1 cellular context compared by ENCODE assay signal in the genomic region with DNA sequence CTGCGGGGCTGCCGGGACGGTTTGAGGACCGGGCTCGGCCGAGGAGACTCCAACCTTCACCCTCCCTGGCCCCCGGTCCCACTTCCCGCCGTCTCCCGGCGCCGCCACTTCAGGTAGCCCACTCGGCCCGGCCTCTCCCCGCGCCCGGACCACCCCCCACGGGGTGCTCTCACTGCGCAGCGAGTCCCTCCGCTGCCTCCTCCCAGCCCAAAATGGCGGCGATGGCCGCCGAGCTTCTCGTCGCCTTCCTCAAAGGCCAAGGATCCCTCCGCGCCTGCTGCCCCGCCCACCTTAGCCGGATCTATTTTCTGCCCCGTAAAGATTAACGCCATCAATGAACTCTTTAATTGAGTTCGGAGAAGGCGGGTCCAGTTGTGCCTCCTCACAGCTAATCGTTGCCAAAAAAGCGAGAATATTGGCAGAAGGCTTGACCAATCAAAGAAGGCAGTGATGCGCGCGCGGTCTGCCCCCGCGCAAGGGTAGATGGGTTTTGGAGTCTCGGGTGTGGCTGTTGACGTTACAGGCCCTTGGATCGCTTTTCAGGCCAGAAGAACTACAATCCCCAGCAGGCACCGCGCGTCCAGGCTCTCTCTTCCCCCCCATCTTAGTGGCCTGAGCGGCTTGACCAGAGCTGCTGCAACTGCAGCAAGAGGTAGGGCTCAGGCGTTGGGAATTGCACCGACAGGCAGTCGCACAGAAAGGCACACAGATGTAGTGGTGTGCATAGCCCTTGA.
TF ChIP-seq lines count a peak whose summit lies in the region.

A gene with protein sequence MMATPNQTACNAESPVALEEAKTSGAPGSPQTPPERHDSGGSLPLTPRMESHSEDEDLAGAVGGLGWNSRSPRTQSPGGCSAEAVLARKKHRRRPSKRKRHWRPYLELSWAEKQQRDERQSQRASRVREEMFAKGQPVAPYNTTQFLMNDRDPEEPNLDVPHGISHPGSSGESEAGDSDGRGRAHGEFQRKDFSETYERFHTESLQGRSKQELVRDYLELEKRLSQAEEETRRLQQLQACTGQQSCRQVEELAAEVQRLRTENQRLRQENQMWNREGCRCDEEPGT (plus strand): TSS at position 588 of the 734 bp plus-strand sequence. CDS start 919 bp downstream, outside the sequence.

TF ChIP-seq in K562, 482 proteins besides CTCF, POLR2A, EP300 and RAD21 (continued from another document and continues in another):
- TF ChIP-seq, protein P1, sequence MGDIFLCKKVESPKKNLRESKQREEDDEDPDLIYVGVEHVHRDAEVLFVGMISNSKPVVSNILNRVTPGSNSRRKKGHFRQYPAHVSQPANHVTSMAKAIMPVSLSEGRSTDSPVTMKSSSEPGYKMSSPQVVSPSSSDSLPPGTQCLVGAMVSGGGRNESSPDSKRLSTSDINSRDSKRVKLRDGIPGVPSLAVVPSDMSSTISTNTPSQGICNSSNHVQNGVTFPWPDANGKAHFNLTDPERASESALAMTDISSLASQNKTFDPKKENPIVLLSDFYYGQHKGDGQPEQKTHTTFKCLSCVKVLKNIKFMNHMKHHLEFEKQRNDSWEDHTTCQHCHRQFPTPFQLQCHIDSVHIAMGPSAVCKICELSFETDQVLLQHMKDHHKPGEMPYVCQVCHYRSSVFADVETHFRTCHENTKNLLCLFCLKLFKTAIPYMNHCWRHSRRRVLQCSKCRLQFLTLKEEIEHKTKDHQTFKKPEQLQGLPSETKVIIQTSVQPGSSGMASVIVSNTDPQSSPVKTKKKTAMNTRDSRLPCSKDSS (IDR thresholded peaks at IDR 0.05; ENCODE audit: low read depth, partially characterized antibody) = no peak
- TF ChIP-seq, protein P2, sequence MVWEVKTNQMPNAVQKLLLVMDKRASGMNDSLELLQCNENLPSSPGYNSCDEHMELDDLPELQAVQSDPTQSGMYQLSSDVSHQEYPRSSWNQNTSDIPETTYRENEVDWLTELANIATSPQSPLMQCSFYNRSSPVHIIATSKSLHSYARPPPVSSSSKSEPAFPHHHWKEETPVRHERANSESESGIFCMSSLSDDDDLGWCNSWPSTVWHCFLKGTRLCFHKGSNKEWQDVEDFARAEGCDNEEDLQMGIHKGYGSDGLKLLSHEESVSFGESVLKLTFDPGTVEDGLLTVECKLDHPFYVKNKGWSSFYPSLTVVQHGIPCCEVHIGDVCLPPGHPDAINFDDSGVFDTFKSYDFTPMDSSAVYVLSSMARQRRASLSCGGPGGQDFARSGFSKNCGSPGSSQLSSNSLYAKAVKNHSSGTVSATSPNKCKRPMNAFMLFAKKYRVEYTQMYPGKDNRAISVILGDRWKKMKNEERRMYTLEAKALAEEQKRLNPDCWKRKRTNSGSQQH (CRISPR knock-in tag; IDR thresholded peaks at IDR 0.05) = no peak; the same call in 1 of the 2 replicates
- peak; percentile 53; the same call in 1 of the 2 replicates for TF ChIP-seq RB1 (IDR thresholded peaks at IDR 0.05; ENCODE audit: low read depth)
- peak; percentile 94 for TF ChIP-seq HCFC1 (IDR thresholded peaks at IDR 0.05; ENCODE audit: low read depth, low read length)
- TF ChIP-seq HMG20B (CRISPR knock-in tag; IDR thresholded peaks at IDR 0.05) = 0 out of 2 replicates have a peak, but pooled peaks have one; percentile 57
- peak; percentile 70 for TF ChIP-seq GABPA (tag; conservative IDR thresholded peaks at IDR 0.05; ENCODE audit: low read depth)
- peak; percentile 70 for TF ChIP-seq NR2C2 (CRISPR knock-in tag; IDR thresholded peaks at IDR 0.05)
- peak; percentile 98 for TF ChIP-seq NR2C2 (tag; IDR thresholded peaks at IDR 0.05)
- 0 out of 2 replicates have a peak, but pooled peaks have one; percentile 39 for TF ChIP-seq SIN3B (IDR thresholded peaks at IDR 0.05; ENCODE audit: low read depth)
- TF ChIP-seq NEUROD1 (IDR thresholded peaks at IDR 0.05; ENCODE audit: borderline replicate concordance, low read depth, low read length, partially characterized antibody) = peak; percentile 67
- no peak for TF ChIP-seq NFE2L1 (tag; IDR thresholded peaks at IDR 0.05; ENCODE audit: borderline replicate concordance, low read depth)
- no peak; the same call in 1 of the 2 replicates for TF ChIP-seq CHCHD3 (CRISPR knock-in tag; IDR thresholded peaks at IDR 0.05)
- no peak for TF ChIP-seq ZNF77 (CRISPR knock-in tag; IDR thresholded peaks at IDR 0.05)
- TF ChIP-seq EGR1 (conservative IDR thresholded peaks at IDR 0.05) = peak; percentile 71
- peak; percentile 39; the same call in 1 of the 2 replicates for TF ChIP-seq OTX1 (CRISPR knock-in tag; IDR thresholded peaks at IDR 0.05)
- TF ChIP-seq SUPT5H (IDR thresholded peaks at IDR 0.05) = peak; percentile 93
- TF ChIP-seq, protein P3, sequence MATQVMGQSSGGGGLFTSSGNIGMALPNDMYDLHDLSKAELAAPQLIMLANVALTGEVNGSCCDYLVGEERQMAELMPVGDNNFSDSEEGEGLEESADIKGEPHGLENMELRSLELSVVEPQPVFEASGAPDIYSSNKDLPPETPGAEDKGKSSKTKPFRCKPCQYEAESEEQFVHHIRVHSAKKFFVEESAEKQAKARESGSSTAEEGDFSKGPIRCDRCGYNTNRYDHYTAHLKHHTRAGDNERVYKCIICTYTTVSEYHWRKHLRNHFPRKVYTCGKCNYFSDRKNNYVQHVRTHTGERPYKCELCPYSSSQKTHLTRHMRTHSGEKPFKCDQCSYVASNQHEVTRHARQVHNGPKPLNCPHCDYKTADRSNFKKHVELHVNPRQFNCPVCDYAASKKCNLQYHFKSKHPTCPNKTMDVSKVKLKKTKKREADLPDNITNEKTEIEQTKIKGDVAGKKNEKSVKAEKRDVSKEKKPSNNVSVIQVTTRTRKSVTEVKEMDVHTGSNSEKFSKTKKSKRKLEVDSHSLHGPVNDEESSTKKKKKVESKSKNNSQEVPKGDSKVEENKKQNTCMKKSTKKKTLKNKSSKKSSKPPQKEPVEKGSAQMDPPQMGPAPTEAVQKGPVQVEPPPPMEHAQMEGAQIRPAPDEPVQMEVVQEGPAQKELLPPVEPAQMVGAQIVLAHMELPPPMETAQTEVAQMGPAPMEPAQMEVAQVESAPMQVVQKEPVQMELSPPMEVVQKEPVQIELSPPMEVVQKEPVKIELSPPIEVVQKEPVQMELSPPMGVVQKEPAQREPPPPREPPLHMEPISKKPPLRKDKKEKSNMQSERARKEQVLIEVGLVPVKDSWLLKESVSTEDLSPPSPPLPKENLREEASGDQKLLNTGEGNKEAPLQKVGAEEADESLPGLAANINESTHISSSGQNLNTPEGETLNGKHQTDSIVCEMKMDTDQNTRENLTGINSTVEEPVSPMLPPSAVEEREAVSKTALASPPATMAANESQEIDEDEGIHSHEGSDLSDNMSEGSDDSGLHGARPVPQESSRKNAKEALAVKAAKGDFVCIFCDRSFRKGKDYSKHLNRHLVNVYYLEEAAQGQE (CRISPR knock-in tag; IDR thresholded peaks at IDR 0.05; ENCODE audit: low read depth) = peak; percentile 58; the same call in 1 of the 2 replicates
- TF ChIP-seq SMAD3 (CRISPR knock-in tag; conservative IDR thresholded peaks at IDR 0.05) = no peak
- no peak for TF ChIP-seq ZNF134 (CRISPR knock-in tag; conservative IDR thresholded peaks at IDR 0.05)
- TF ChIP-seq, protein P4, sequence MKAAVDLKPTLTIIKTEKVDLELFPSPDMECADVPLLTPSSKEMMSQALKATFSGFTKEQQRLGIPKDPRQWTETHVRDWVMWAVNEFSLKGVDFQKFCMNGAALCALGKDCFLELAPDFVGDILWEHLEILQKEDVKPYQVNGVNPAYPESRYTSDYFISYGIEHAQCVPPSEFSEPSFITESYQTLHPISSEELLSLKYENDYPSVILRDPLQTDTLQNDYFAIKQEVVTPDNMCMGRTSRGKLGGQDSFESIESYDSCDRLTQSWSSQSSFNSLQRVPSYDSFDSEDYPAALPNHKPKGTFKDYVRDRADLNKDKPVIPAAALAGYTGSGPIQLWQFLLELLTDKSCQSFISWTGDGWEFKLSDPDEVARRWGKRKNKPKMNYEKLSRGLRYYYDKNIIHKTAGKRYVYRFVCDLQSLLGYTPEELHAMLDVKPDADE (conservative IDR thresholded peaks at IDR 0.05; ENCODE audit: control insufficient read depth, low read depth, low read length) = no peak; the same call in 1 of the 2 replicates
- TF ChIP-seq, protein P5, sequence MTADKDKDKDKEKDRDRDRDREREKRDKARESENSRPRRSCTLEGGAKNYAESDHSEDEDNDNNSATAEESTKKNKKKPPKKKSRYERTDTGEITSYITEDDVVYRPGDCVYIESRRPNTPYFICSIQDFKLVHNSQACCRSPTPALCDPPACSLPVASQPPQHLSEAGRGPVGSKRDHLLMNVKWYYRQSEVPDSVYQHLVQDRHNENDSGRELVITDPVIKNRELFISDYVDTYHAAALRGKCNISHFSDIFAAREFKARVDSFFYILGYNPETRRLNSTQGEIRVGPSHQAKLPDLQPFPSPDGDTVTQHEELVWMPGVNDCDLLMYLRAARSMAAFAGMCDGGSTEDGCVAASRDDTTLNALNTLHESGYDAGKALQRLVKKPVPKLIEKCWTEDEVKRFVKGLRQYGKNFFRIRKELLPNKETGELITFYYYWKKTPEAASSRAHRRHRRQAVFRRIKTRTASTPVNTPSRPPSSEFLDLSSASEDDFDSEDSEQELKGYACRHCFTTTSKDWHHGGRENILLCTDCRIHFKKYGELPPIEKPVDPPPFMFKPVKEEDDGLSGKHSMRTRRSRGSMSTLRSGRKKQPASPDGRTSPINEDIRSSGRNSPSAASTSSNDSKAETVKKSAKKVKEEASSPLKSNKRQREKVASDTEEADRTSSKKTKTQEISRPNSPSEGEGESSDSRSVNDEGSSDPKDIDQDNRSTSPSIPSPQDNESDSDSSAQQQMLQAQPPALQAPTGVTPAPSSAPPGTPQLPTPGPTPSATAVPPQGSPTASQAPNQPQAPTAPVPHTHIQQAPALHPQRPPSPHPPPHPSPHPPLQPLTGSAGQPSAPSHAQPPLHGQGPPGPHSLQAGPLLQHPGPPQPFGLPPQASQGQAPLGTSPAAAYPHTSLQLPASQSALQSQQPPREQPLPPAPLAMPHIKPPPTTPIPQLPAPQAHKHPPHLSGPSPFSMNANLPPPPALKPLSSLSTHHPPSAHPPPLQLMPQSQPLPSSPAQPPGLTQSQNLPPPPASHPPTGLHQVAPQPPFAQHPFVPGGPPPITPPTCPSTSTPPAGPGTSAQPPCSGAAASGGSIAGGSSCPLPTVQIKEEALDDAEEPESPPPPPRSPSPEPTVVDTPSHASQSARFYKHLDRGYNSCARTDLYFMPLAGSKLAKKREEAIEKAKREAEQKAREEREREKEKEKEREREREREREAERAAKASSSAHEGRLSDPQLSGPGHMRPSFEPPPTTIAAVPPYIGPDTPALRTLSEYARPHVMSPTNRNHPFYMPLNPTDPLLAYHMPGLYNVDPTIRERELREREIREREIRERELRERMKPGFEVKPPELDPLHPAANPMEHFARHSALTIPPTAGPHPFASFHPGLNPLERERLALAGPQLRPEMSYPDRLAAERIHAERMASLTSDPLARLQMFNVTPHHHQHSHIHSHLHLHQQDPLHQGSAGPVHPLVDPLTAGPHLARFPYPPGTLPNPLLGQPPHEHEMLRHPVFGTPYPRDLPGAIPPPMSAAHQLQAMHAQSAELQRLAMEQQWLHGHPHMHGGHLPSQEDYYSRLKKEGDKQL (CRISPR knock-in tag; IDR thresholded peaks at IDR 0.05; ENCODE audit: borderline replicate concordance) = 0 out of 2 replicates have a peak, but pooled peaks have one; percentile 4
- no peak for TF ChIP-seq KDM1A (IDR thresholded peaks at IDR 0.05)
- TF ChIP-seq ATF1 (CRISPR knock-in tag; IDR thresholded peaks at IDR 0.05) = 0 out of 2 replicates have a peak, but pooled peaks have one; percentile 61
- TF ChIP-seq ATF1 (tag; IDR thresholded peaks at IDR 0.05) = peak; percentile 97
- TF ChIP-seq, protein P6, sequence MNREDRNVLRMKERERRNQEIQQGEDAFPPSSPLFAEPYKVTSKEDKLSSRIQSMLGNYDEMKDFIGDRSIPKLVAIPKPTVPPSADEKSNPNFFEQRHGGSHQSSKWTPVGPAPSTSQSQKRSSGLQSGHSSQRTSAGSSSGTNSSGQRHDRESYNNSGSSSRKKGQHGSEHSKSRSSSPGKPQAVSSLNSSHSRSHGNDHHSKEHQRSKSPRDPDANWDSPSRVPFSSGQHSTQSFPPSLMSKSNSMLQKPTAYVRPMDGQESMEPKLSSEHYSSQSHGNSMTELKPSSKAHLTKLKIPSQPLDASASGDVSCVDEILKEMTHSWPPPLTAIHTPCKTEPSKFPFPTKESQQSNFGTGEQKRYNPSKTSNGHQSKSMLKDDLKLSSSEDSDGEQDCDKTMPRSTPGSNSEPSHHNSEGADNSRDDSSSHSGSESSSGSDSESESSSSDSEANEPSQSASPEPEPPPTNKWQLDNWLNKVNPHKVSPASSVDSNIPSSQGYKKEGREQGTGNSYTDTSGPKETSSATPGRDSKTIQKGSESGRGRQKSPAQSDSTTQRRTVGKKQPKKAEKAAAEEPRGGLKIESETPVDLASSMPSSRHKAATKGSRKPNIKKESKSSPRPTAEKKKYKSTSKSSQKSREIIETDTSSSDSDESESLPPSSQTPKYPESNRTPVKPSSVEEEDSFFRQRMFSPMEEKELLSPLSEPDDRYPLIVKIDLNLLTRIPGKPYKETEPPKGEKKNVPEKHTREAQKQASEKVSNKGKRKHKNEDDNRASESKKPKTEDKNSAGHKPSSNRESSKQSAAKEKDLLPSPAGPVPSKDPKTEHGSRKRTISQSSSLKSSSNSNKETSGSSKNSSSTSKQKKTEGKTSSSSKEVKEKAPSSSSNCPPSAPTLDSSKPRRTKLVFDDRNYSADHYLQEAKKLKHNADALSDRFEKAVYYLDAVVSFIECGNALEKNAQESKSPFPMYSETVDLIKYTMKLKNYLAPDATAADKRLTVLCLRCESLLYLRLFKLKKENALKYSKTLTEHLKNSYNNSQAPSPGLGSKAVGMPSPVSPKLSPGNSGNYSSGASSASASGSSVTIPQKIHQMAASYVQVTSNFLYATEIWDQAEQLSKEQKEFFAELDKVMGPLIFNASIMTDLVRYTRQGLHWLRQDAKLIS (CRISPR knock-in tag; IDR thresholded peaks at IDR 0.05) = peak; percentile 96
- peak; percentile 70; the same call in 1 of the 2 replicates for TF ChIP-seq FOXP1 (CRISPR knock-in tag; IDR thresholded peaks at IDR 0.05)
- peak; percentile 100 for TF ChIP-seq SP1 (CRISPR knock-in tag; IDR thresholded peaks at IDR 0.05)
- peak; percentile 79 for TF ChIP-seq SMAD1 (IDR thresholded peaks at IDR 0.05; ENCODE audit: low read depth, low read length, partially characterized antibody)
- TF ChIP-seq, protein P7, sequence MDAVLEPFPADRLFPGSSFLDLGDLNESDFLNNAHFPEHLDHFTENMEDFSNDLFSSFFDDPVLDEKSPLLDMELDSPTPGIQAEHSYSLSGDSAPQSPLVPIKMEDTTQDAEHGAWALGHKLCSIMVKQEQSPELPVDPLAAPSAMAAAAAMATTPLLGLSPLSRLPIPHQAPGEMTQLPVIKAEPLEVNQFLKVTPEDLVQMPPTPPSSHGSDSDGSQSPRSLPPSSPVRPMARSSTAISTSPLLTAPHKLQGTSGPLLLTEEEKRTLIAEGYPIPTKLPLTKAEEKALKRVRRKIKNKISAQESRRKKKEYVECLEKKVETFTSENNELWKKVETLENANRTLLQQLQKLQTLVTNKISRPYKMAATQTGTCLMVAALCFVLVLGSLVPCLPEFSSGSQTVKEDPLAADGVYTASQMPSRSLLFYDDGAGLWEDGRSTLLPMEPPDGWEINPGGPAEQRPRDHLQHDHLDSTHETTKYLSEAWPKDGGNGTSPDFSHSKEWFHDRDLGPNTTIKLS (IDR thresholded peaks at IDR 0.05; ENCODE audit: borderline replicate concordance, low read depth) = peak; percentile 95
- peak; percentile 53 for TF ChIP-seq PHF20 (IDR thresholded peaks at IDR 0.05; ENCODE audit: partially characterized antibody)
